In genomic region chr10:22436526-22436892, GRCh38 we compare ENCODE assay signal across 8 cellular contexts.
DNase-seq lines count a peak whose midpoint lies in the region; ATAC-seq and TF ChIP-seq lines count a peak whose summit lies in the region.

No MANE protein-coding gene starts in this region.

- H3K27ac ChIP-seq in coronary artery, result peak overlapping the region; percentile 91 to 99

- intact Hi-C loops in Calu3 (cut with micrococcal nuclease; ENCODE audit: unreplicated experiment), result no loop called here

- H3K27ac Mint-ChIP-seq in Calu3 (ENCODE audit: unreplicated experiment) (no peak overlapping the region), naive B cell (peak overlapping the region; percentile 90 to 99 (median 97))

- no peaks in the 10 kb centered on the region for H3K9me3 Mint-ChIP-seq in Calu3 (ENCODE audit: low read depth, unreplicated experiment)
- H3K9me3 Mint-ChIP-seq in naive B cell, result no peaks in the 10 kb centered on the region

- H3K4me3 ChIP-seq in coronary artery, result peak overlapping the region; percentile 75

- DNase-seq in Calu3 (no peak), NOMO-1 treated with DMSO at 0.1 percent for 48 hours (lab: John Stamatoyannopoulos, UW; ENCODE audit: unreplicated experiment) (peak; percentile 38), coronary artery (ENCODE audit: low spot score) (no peak), naive B cell (no peak), CD1c-positive myeloid dendritic cell (ENCODE audit: extremely low spot score) (no peak), NCI-H2029 (lab: John Stamatoyannopoulos, UW) (no peak), NCI-H2171 treated with DMSO at 0.1 percent for 48 hours (lab: John Stamatoyannopoulos, UW) (no peak)

- CTCF ChIA-PET in Calu3 (lab: Charles Lee), result interaction anchor here (0.6 to 1.7 kb wide), 2 partner anchors 9 to 219 kb away, joined by 3 to 4 read pairs; no protein-coding TSS in a partner anchor

- H3K4me3 Mint-ChIP-seq in Calu3 (ENCODE audit: low read depth, unreplicated experiment), result peak overlapping the region; percentile 88
- peak overlapping the region; percentile 91 to 99 (median 97) for H3K4me3 Mint-ChIP-seq in naive B cell

- no TSS peak for BruUV-seq in Calu3 (replicated peaks; lab: Mats Ljungman, UMichigan)

- H3K36me3 Mint-ChIP-seq in Calu3 (ENCODE audit: insufficient read depth, unreplicated experiment), result peaks cover 23% of the 10 kb centered on the region
- no peaks in the 10 kb centered on the region for H3K36me3 Mint-ChIP-seq in naive B cell

- peak; percentile 43 for ATAC-seq in GM21528 (IDR thresholded peaks at IDR 0.05; ENCODE audit: low FRiP score, unreplicated experiment)
- peak; percentile 45 to 47 for ATAC-seq in naive B cell (ENCODE audit: low read depth in 2 of 2)

- no peaks in the 10 kb centered on the region for H3K27me3 Mint-ChIP-seq in Calu3 (ENCODE audit: unreplicated experiment)
- H3K27me3 Mint-ChIP-seq in naive B cell, result no peaks in the 10 kb centered on the region

- H3K4me1 Mint-ChIP-seq in Calu3 (ENCODE audit: low read depth, unreplicated experiment) (peaks cover 31% of the 10 kb centered on the region), naive B cell (peaks cover 25 to 40% (median 33%) of the 10 kb centered on the region in 3 donors)

- TF ChIP-seq CTCF in Calu3 (IDR thresholded peaks at IDR 0.05; ENCODE audit: unreplicated experiment) (no peak), coronary artery (IDR thresholded peaks at IDR 0.05) (no peak)
